In genomic region chr1:221722254-221723017, GRCh38 we compare ENCODE assay signal across 1 cellular context.
TF ChIP-seq lines count a peak whose summit lies in the region.

No MANE protein-coding gene starts in this region.

TF ChIP-seq in IMR-90, 13 proteins besides CTCF, POLR2A, EP300 and RAD21:
- TF ChIP-seq CEBPB (IDR thresholded peaks at IDR 0.05; ENCODE audit: low read depth, low read length) (no peak), BHLHE40 (IDR thresholded peaks at IDR 0.05; ENCODE audit: low read depth, low read length) (no peak), ELK1 (IDR thresholded peaks at IDR 0.05; ENCODE audit: borderline replicate concordance, low read depth, low read length) (no peak), CHD1 (IDR thresholded peaks at IDR 0.05; ENCODE audit: low read depth, low read length) (no peak), FOS (IDR thresholded peaks at IDR 0.05; ENCODE audit: low read depth, low read length) (no peak), NFE2L2 (IDR thresholded peaks at IDR 0.05; ENCODE audit: low read depth, low read length) (no peak), MAZ (IDR thresholded peaks at IDR 0.05; ENCODE audit: borderline replicate concordance, low read depth, low read length) (no peak), RFX5 (IDR thresholded peaks at IDR 0.05; ENCODE audit: low read depth, low read length) (no peak), RCOR1 (IDR thresholded peaks at IDR 0.05; ENCODE audit: insufficient replicate concordance, low read length) (no peak), MAFK (IDR thresholded peaks at IDR 0.05; ENCODE audit: low read depth, low read length) (no peak), MXI1 (IDR thresholded peaks at IDR 0.05; ENCODE audit: borderline replicate concordance, low read depth, low read length) (no peak), SMC3 (IDR thresholded peaks at IDR 0.05; ENCODE audit: low read depth, low read length) (no peak), USF2 (IDR thresholded peaks at IDR 0.05; ENCODE audit: low read depth, low read length) (no peak)
